ENCODE assay signal across 27 cellular contexts in the genomic region with DNA sequence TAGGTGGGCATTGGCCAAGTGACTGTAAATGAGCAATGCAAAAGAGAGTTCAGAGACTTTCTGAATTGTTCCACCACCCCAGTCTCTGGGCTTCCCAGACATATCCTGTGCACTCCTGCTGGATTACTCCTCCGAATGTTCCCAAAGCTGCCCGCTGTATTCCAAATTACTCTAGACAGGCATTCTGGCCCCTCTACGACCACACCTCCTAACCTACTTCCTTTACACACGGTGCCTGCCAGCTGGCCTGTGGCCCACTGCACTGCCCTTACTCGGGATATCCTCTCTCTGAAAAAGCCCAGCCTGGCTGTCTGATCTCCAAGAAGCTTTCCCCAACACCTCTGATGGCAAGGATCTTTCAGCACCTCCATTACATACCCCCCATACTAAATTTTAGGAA.
A peak's percentile ranks its signal among the peaks of the same experiment; 100 is the strongest.
DNase-seq lines count a peak whose midpoint lies in the region; ATAC-seq and TF ChIP-seq lines count a peak whose summit lies in the region.
"Had no signal": no experiment of that assay in that cellular context is flagged by ENCODE, and none has a peak within 500 bp of the region (broad histone marks: within the 10 kb centered on the region; RNA-seq: fewer than 3 reads in every experiment).

No MANE protein-coding gene starts in this region.

- no peaks in the 10 kb centered on the region for H3K9me3 ChIP-seq in GM23248 (ENCODE audit: low read depth)
- H3K9me3 ChIP-seq: HAP-1, transverse colon had no signal

- H3K9me2 ChIP-seq in GM23248 (ENCODE audit: insufficient read depth) = no peaks in the 10 kb centered on the region

- H3F3A ChIP-seq in GM23248 (ENCODE audit: insufficient read depth) = peaks cover 88% of the 10 kb centered on the region

- 60 to 61% methylated on average over 5 of the region's 5 CpGs for WGBS in GM23248 (ENCODE audit: low coverage in 1 of 2, low lambda C conversion rate in 2 of 2, missing lambda C conversion rate in 2 of 2), 2 experiments

- no peak for TF ChIP-seq CTCF in chondrocyte (IDR thresholded peaks at IDR 0.05)

- H3K27me3 Mint-ChIP-seq in chondrocyte (ENCODE audit: low read depth) = no peaks in the 10 kb centered on the region
- H3K27me3 Mint-ChIP-seq: B cell had no signal

- no peak overlapping the region for H3K4me3 Mint-ChIP-seq in chondrocyte (ENCODE audit: unreplicated experiment)
- H3K4me3 Mint-ChIP-seq: activated T-cell treated with anti-CD3 and anti-CD28 coated beads, Interleukin-2, amount 50 U/mL, for 24 hours; B cell; CD8-positive, alpha-beta T cell; central memory CD8-positive, alpha-beta T cell; neural progenitor cell; T-helper 2 cell treated with Interferon-gamma antibody and Interleukin-4, amounts not matched to agents 5 μg/mL and 100 μg/mL, for 36 hours had no signal

- peak overlapping the region; percentile 45 for H3K27ac ChIP-seq in GM23248
- H3K27ac ChIP-seq: neural progenitor cell, transverse colon, VCaP had no signal

- H3K4me3 ChIP-seq in GM23248 = no peak overlapping the region
- H3K4me3 ChIP-seq: HAP-1, neural progenitor cell, transverse colon had no signal

- H3K4me1 Mint-ChIP-seq in chondrocyte (ENCODE audit: low read depth) = peaks cover 81% of the 10 kb centered on the region
- H3K4me1 Mint-ChIP-seq: B cell; central memory CD8-positive, alpha-beta T cell had no signal

- H4K20me1 ChIP-seq in GM23248 (ENCODE audit: insufficient read depth) = no peaks in the 10 kb centered on the region

- no peak overlapping the region for H3K4me2 ChIP-seq in GM23248 (ENCODE audit: unreplicated experiment)
- H3K4me2 ChIP-seq: neural progenitor cell had no signal

- no peak overlapping the region for H2AFZ ChIP-seq in GM23248
- H2AFZ ChIP-seq: neural progenitor cell had no signal

- peak overlapping the region; percentile 90 for H3K27ac Mint-ChIP-seq in chondrocyte (ENCODE audit: unreplicated experiment)
- H3K27ac Mint-ChIP-seq: activated T-cell treated with anti-CD3 and anti-CD28 coated beads, Interleukin-2, amount 50 U/mL, for 24 hours; B cell; CD8-positive, alpha-beta T cell; neural progenitor cell; T-helper 2 cell treated with Interferon-gamma antibody and Interleukin-4, amounts not matched to agents 5 μg/mL and 100 μg/mL, for 36 hours had no signal

- H3K79me2 ChIP-seq in GM23248 (ENCODE audit: insufficient read depth) = no peaks in the 10 kb centered on the region

- no peaks in the 10 kb centered on the region for H3K27me3 ChIP-seq in GM23248 (replicated peaks; ENCODE audit: insufficient read depth)
- H3K27me3 ChIP-seq: neural progenitor cell, transverse colon had no signal

- ATAC-seq in left cardiac atrium (peak; percentile 53 to 64), sciatic nerve (no peak), HG03460 (IDR thresholded peaks at IDR 0.05; ENCODE audit: unreplicated experiment) (no peak), HG03280 (IDR thresholded peaks at IDR 0.05; ENCODE audit: unreplicated experiment) (no peak)
- ATAC-seq: CD8-positive, alpha-beta T cell; stimulated activated naive CD8-positive, alpha-beta T cell treated with anti-CD3 and anti-CD28 coated beads, Interleukin-15, Interleukin-2, amounts not matched to agents 100 U/mL and 50 U/mL, for 24 hours had no signal

- H3K36me3 ChIP-seq in GM23248 (ENCODE audit: low read depth) = no peaks in the 10 kb centered on the region
- H3K36me3 ChIP-seq: HAP-1, neural progenitor cell, transverse colon had no signal

- in situ Hi-C loops in GM23248 (cut with MboI) = no loop called here

- peaks cover 60% of the 10 kb centered on the region for H3K4me1 ChIP-seq in GM23248 (ENCODE audit: insufficient read depth)

- H3K36me3 Mint-ChIP-seq in chondrocyte (ENCODE audit: low read depth) = peaks cover 2% of the 10 kb centered on the region
- H3K36me3 Mint-ChIP-seq: CD8-positive, alpha-beta T cell; neural progenitor cell had no signal

- no peak overlapping the region for H3K9ac ChIP-seq in GM23248
- H3K9ac ChIP-seq: neural progenitor cell had no signal

- DNase-seq in GM23248 (peak; percentile 43), chondrocyte (ENCODE audit: low spot score) (no peak), left cardiac atrium (peak; percentile 88), sciatic nerve (ENCODE audit: low spot score) (peak; percentile 72), RKO (ENCODE audit: low spot score) (no peak), NCI-H774 (lab: John Stamatoyannopoulos, UW) (no peak)
- DNase-seq: activated CD4-positive, alpha-beta T cell treated with anti-CD3 and anti-CD28 coated beads for 48 hours; activated gamma-delta T cell treated with Interleukin-2 at 50 U/mL for 16 hours; activated T-cell treated with anti-CD3 and anti-CD28 coated beads, Interleukin-2, amount 50 U/mL, for 24 hours; CD8-positive, alpha-beta T cell; DMS153; kidney glomerular epithelial cell; NCI-H1105; NCI-H1930; NCI-H2227 treated with DMSO at 0.1 percent for 48 hours; NCI-H748 treated with DMSO at 0.1 percent for 48 hours; RPMI8226; stimulated activated naive CD8-positive, alpha-beta T cell treated with anti-CD3 and anti-CD28 coated beads, Interleukin-15, Interleukin-2, amounts not matched to agents 100 U/mL and 50 U/mL, for 24 hours; transverse colon had no signal

- no peaks in the 10 kb centered on the region for H3K9me3 Mint-ChIP-seq in chondrocyte (ENCODE audit: low read depth)
- H3K9me3 Mint-ChIP-seq: activated T-cell treated with anti-CD3 and anti-CD28 coated beads, Interleukin-2, amount 50 U/mL, for 24 hours; CD8-positive, alpha-beta T cell; central memory CD8-positive, alpha-beta T cell; neural progenitor cell; T-helper 2 cell treated with Interferon-gamma antibody and Interleukin-4, amounts not matched to agents 5 μg/mL and 100 μg/mL, for 36 hours had no signal

- intact Hi-C loops in left cardiac atrium (cut with DNase I) = no loop called here
- intact Hi-C loops in sciatic nerve (cut with DNase I) = no loop called here

Comparison
In these comparisons a context has a peak if more than half of its experiments do, and no peak if none do; other contexts are left out.
1. DNase-seq: peak in GM23248 (single experiment), left cardiac atrium (single experiment) and sciatic nerve (single experiment); none in chondrocyte (single experiment), RKO (single experiment) and NCI-H774 (single experiment).
2. ATAC-seq: peak in left cardiac atrium (2 of 2); none in sciatic nerve (single experiment), HG03460 (single experiment) and HG03280 (single experiment).